Comparison of ENCODE assay signal across 18 cellular contexts in the genomic region with DNA sequence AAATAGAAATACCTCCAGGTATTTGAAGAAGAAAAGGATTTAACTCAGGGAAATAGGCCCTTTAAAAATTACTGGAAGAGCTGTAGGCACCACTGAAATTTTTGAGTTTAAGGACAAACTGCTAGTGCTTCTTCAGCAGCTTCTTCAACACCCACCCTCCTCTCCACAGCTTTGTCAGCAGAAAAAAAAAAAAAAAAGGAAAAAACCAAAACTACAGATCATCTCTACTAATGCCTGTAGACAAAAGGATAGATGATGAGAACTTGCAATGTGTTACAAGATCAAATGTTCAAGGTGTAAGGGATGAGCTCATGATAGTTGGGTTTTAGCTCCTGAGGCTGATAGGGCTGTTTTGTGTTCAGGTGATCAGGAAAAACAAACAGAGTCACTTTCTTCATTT. TPM values are rescaled to one million over a fixed set of nuclear protein-coding genes. Genes with fewer than 3 reads are reported as not detected.
DNase-seq lines count a peak whose midpoint lies in the region; ATAC-seq, FAIRE-seq and TF ChIP-seq lines count a peak whose summit lies in the region.
"Had no signal": no experiment of that assay in that cellular context is flagged by ENCODE, and none has a peak within 500 bp of the region (broad histone marks: within the 10 kb centered on the region; RNA-seq: fewer than 3 reads in every experiment).

No MANE protein-coding gene starts in this region.

- no peak overlapping the region for H3K27ac ChIP-seq in Karpas-422 (ENCODE audit: low read length)
- H3K27ac ChIP-seq: C4-2B had no signal

- no peaks in the 10 kb centered on the region for H3K27me3 Mint-ChIP-seq in activated naive CD8-positive, alpha-beta T cell treated with anti-CD3 and anti-CD28 coated beads, Interleukin-2, amount 50 U/mL, for 24 hours
- H3K27me3 Mint-ChIP-seq in activated naive CD8-positive, alpha-beta T cell treated with anti-CD3 and anti-CD28 coated beads for 36 hours, result peaks cover 3% of the 10 kb centered on the region
- peaks cover 13% of the 10 kb centered on the region for H3K27me3 Mint-ChIP-seq in activated T-helper 17 cell treated with anti-CD3 and anti-CD28 coated beads, Interleukin-2, amount 50 U/mL, for 72 hours

- peaks cover 4% of the 10 kb centered on the region; the same call in 1 of the 2 replicates for H3K4me1 ChIP-seq in Karpas-422 (ENCODE audit: low read length)

- H3K79me2 ChIP-seq in Karpas-422 (ENCODE audit: low read length), result no peaks in the 10 kb centered on the region

- peak overlapping the region; percentile 78 for H3K27ac Mint-ChIP-seq in activated naive CD8-positive, alpha-beta T cell treated with anti-CD3 and anti-CD28 coated beads, Interleukin-2, amount 50 U/mL, for 24 hours
- H3K27ac Mint-ChIP-seq in activated naive CD8-positive, alpha-beta T cell treated with anti-CD3 and anti-CD28 coated beads for 36 hours, result no peak overlapping the region
- H3K27ac Mint-ChIP-seq in activated T-helper 17 cell treated with anti-CD3 and anti-CD28 coated beads, Interleukin-2, amount 50 U/mL, for 72 hours, result peak overlapping the region; percentile 94
- H3K27ac Mint-ChIP-seq in stimulated activated effector memory CD8-positive, alpha-beta T cell treated with anti-CD3 and anti-CD28 coated beads, Interleukin-12 subunit alpha, Interleukin-12 subunit beta, amount 100 ng/mL, for 72 hours, result peak overlapping the region; percentile 98
- H3K27ac Mint-ChIP-seq: GM23338 had no signal

- H3K36me3 ChIP-seq in Karpas-422 (ENCODE audit: insufficient read depth, low read length), result no peaks in the 10 kb centered on the region

- no peak overlapping the region for H3K4me3 ChIP-seq in Karpas-422 (ENCODE audit: low read length)
- H3K4me3 ChIP-seq: GM23338 had no signal

- no peak for DNase-seq in activated naive CD8-positive, alpha-beta T cell treated with anti-CD3 and anti-CD28 coated beads, Interleukin-2, amount 50 U/mL, for 24 hours
- DNase-seq in activated naive CD8-positive, alpha-beta T cell treated with anti-CD3 and anti-CD28 coated beads for 36 hours, result no peak
- DNase-seq in GM12892 (ENCODE audit: insufficient read length) (no peak), Karpas-422 (no peak), NCI-H510A (lab: John Stamatoyannopoulos, UW) (no peak)
- no peak for DNase-seq in stimulated activated effector memory CD8-positive, alpha-beta T cell treated with anti-CD3 and anti-CD28 coated beads, Interleukin-12 subunit alpha, Interleukin-12 subunit beta, amount 100 ng/mL, for 72 hours (ENCODE audit: low spot score in 2 of 2)
- DNase-seq: DMS79 treated with DMSO at 0.1 percent for 48 hours; NCI-H1417; NCI-H187 treated with DMSO at 0.1 percent for 48 hours; NCI-H446; NK-92 treated with Interleukin-12 subunit alpha and Interleukin-12 subunit beta, amount 100 ng/mL, for 24 hours; OCI-M1; SIG-M5 had no signal

- peaks cover 40% of the 10 kb centered on the region for H3K4me1 Mint-ChIP-seq in activated naive CD8-positive, alpha-beta T cell treated with anti-CD3 and anti-CD28 coated beads, Interleukin-2, amount 50 U/mL, for 24 hours
- peaks cover 15% of the 10 kb centered on the region for H3K4me1 Mint-ChIP-seq in activated naive CD8-positive, alpha-beta T cell treated with anti-CD3 and anti-CD28 coated beads for 36 hours
- H3K4me1 Mint-ChIP-seq in activated T-helper 17 cell treated with anti-CD3 and anti-CD28 coated beads, Interleukin-2, amount 50 U/mL, for 72 hours, result peaks cover 18% of the 10 kb centered on the region
- peaks cover 52% of the 10 kb centered on the region for H3K4me1 Mint-ChIP-seq in stimulated activated effector memory CD8-positive, alpha-beta T cell treated with anti-CD3 and anti-CD28 coated beads, Interleukin-12 subunit alpha, Interleukin-12 subunit beta, amount 100 ng/mL, for 72 hours

- ATAC-seq in activated naive CD8-positive, alpha-beta T cell treated with anti-CD3 and anti-CD28 coated beads, Interleukin-2, amount 50 U/mL, for 24 hours, result no peak
- peak; percentile 3 for ATAC-seq in activated T-helper 17 cell treated with anti-CD3 and anti-CD28 coated beads, Interleukin-2, amount 50 U/mL, for 72 hours (replicated peaks)
- no peak for ATAC-seq in stimulated activated effector memory CD8-positive, alpha-beta T cell treated with anti-CD3 and anti-CD28 coated beads, Interleukin-12 subunit alpha, Interleukin-12 subunit beta, amount 100 ng/mL, for 72 hours
- ATAC-seq: GM23338, HCT116 had no signal

- no peaks in the 10 kb centered on the region for H3K9me3 Mint-ChIP-seq in activated naive CD8-positive, alpha-beta T cell treated with anti-CD3 and anti-CD28 coated beads, Interleukin-2, amount 50 U/mL, for 24 hours
- peaks cover 3% of the 10 kb centered on the region for H3K9me3 Mint-ChIP-seq in activated naive CD8-positive, alpha-beta T cell treated with anti-CD3 and anti-CD28 coated beads for 36 hours
- no peaks in the 10 kb centered on the region for H3K9me3 Mint-ChIP-seq in activated T-helper 17 cell treated with anti-CD3 and anti-CD28 coated beads, Interleukin-2, amount 50 U/mL, for 72 hours
- H3K9me3 Mint-ChIP-seq in stimulated activated effector memory CD8-positive, alpha-beta T cell treated with anti-CD3 and anti-CD28 coated beads, Interleukin-12 subunit alpha, Interleukin-12 subunit beta, amount 100 ng/mL, for 72 hours, result no peaks in the 10 kb centered on the region
- H3K9me3 Mint-ChIP-seq: GM23338 had no signal

- no peaks in the 10 kb centered on the region for H3K36me3 Mint-ChIP-seq in activated naive CD8-positive, alpha-beta T cell treated with anti-CD3 and anti-CD28 coated beads, Interleukin-2, amount 50 U/mL, for 24 hours (ENCODE audit: low read depth)
- H3K36me3 Mint-ChIP-seq in activated naive CD8-positive, alpha-beta T cell treated with anti-CD3 and anti-CD28 coated beads for 36 hours, result no peaks in the 10 kb centered on the region
- H3K36me3 Mint-ChIP-seq in activated T-helper 17 cell treated with anti-CD3 and anti-CD28 coated beads, Interleukin-2, amount 50 U/mL, for 72 hours (ENCODE audit: low read depth), result peaks cover 8% of the 10 kb centered on the region
- H3K36me3 Mint-ChIP-seq in stimulated activated effector memory CD8-positive, alpha-beta T cell treated with anti-CD3 and anti-CD28 coated beads, Interleukin-12 subunit alpha, Interleukin-12 subunit beta, amount 100 ng/mL, for 72 hours, result peaks cover 50% of the 10 kb centered on the region

- no peak overlapping the region for H2AFZ ChIP-seq in Karpas-422 (ENCODE audit: low read length)
- H2AFZ ChIP-seq: GM23338 had no signal

- H3K27me3 ChIP-seq in Karpas-422 (ENCODE audit: low read length), result no peaks in the 10 kb centered on the region

- peak; percentile 76 for FAIRE-seq in GM12892 (lab: Jason Lieb, UNC)
- FAIRE-seq: HTR-8/SVneo had no signal

- H4K20me1 ChIP-seq in Karpas-422 (ENCODE audit: insufficient read depth, low read depth, low read length), result no peaks in the 10 kb centered on the region

- H3K9me3 ChIP-seq in Karpas-422 (ENCODE audit: low read length), result no peaks in the 10 kb centered on the region

- H3K9me2 ChIP-seq in Karpas-422 (replicated peaks; ENCODE audit: insufficient read depth, low read length), result no peaks in the 10 kb centered on the region

- no peak for TF ChIP-seq POLR2A in GM12892 (IDR thresholded peaks at IDR 0.05; ENCODE audit: low read depth, low read length)

- H3K4me3 Mint-ChIP-seq in activated naive CD8-positive, alpha-beta T cell treated with anti-CD3 and anti-CD28 coated beads, Interleukin-2, amount 50 U/mL, for 24 hours, result no peak overlapping the region
- H3K4me3 Mint-ChIP-seq in activated naive CD8-positive, alpha-beta T cell treated with anti-CD3 and anti-CD28 coated beads for 36 hours, result no peak overlapping the region
- peak overlapping the region; percentile 83 for H3K4me3 Mint-ChIP-seq in activated T-helper 17 cell treated with anti-CD3 and anti-CD28 coated beads, Interleukin-2, amount 50 U/mL, for 72 hours
- peak overlapping the region; percentile 77 for H3K4me3 Mint-ChIP-seq in stimulated activated effector memory CD8-positive, alpha-beta T cell treated with anti-CD3 and anti-CD28 coated beads, Interleukin-12 subunit alpha, Interleukin-12 subunit beta, amount 100 ng/mL, for 72 hours
- H3K4me3 Mint-ChIP-seq: GM23338 had no signal

- H3K9ac ChIP-seq in Karpas-422 (ENCODE audit: low read length), result no peak overlapping the region

- no peak overlapping the region for H3K4me2 ChIP-seq in Karpas-422 (ENCODE audit: low read depth, low read length, poor library complexity, severe bottlenecking)
- H3K4me2 ChIP-seq: GM23338 had no signal

RNA-seq across cellular contexts. Expression of a gene that starts 55.2 kb away (rescaled TPM):
- 10 to 100 TPM; 45.9 to 46.4 TPM for total RNA-seq in activated naive CD8-positive, alpha-beta T cell treated with anti-CD3 and anti-CD28 coated beads for 36 hours
- polyA plus RNA-seq in GM12892 (2012; ENCODE audit: missing spikeins), result 27.9 TPM
- 10 to 100 TPM; 32.3 to 50.2 TPM for total RNA-seq in activated T-helper 17 cell treated with anti-CD3 and anti-CD28 coated beads, Interleukin-2, amount 50 U/mL, for 72 hours
- total RNA-seq in Karpas-422 (2014; rRNA removed; shearing (Covaris generic); ENCODE audit: low replicate concordance), result 13.2 and 18.4 TPM in 2 replicates

Comparison
In these comparisons a context has a peak if more than half of its experiments do, and no peak if none do; other contexts are left out.
1. H3K4me3 Mint-ChIP-seq: peak in activated T-helper 17 cell treated with anti-CD3 and anti-CD28 coated beads, Interleukin-2, amount 50 U/mL, for 72 hours (single experiment) and stimulated activated effector memory CD8-positive, alpha-beta T cell treated with anti-CD3 and anti-CD28 coated beads, Interleukin-12 subunit alpha, Interleukin-12 subunit beta, amount 100 ng/mL, for 72 hours (single experiment); none in activated naive CD8-positive, alpha-beta T cell treated with anti-CD3 and anti-CD28 coated beads, Interleukin-2, amount 50 U/mL, for 24 hours (single experiment) and activated naive CD8-positive, alpha-beta T cell treated with anti-CD3 and anti-CD28 coated beads for 36 hours (single experiment).